In genomic region chr19:53094749-53095575, GRCh38 we compare ENCODE assay signal across 1 cellular context.
TF ChIP-seq lines count a peak whose summit lies in the region.

No MANE protein-coding gene starts in this region.

TF ChIP-seq in GM23338, 12 proteins besides CTCF, POLR2A, EP300 and RAD21:
- TF ChIP-seq ZNF331 (CRISPR knock-in tag; IDR thresholded peaks at IDR 0.05; ENCODE audit: low read depth) (no peak), REST (IDR thresholded peaks at IDR 0.05; ENCODE audit: unreplicated experiment) (no peak), ZNF114 (CRISPR knock-in tag; IDR thresholded peaks at IDR 0.05) (no peak), JUNB (IDR thresholded peaks at IDR 0.05; ENCODE audit: unreplicated experiment) (no peak), ZNF462 (CRISPR knock-in tag; IDR thresholded peaks at IDR 0.05) (no peak), CREB1 (CRISPR knock-in tag; IDR thresholded peaks at IDR 0.05; ENCODE audit: low read depth) (no peak), STAT1 (IDR thresholded peaks at IDR 0.05; ENCODE audit: unreplicated experiment) (no peak), ETS1 (IDR thresholded peaks at IDR 0.05) (no peak), EZH2phosphoT487 (IDR thresholded peaks at IDR 0.05; ENCODE audit: unreplicated experiment) (no peak), NANOG (IDR thresholded peaks at IDR 0.05; ENCODE audit: borderline replicate concordance) (no peak), POLR2AphosphoS5 (IDR thresholded peaks at IDR 0.05; ENCODE audit: low read depth) (no peak), EZH2 (IDR thresholded peaks at IDR 0.05; ENCODE audit: low read depth, unreplicated experiment) (no peak)
